ENCODE assay signal across 10 cellular contexts in genomic region chr10:99234739-99235468, GRCh38. TPM values are rescaled to one million over a fixed set of nuclear protein-coding genes. Genes with fewer than 3 reads are reported as not detected.
DNase-seq lines count a peak whose midpoint lies in the region; FAIRE-seq and TF ChIP-seq lines count a peak whose summit lies in the region.
"Had no signal": no experiment of that assay in that cellular context is flagged by ENCODE, and none has a peak within 500 bp of the region (broad histone marks: within the 10 kb centered on the region; RNA-seq: fewer than 3 reads in every experiment).

No MANE protein-coding gene starts in this region.

- intact Hi-C loops in activated CD4-positive, alpha-beta T cell treated with anti-CD3 and anti-CD28 coated beads, Interleukin-2, amount 10 ng/mL, durations not matched to agents 24 days and 14 days (cut with micrococcal nuclease) = loop anchor here (10.0 kb wide), 1 partner anchor 1990 kb away; the partner anchor contains the start of gene LBX1
- intact Hi-C loops in testis (cut with DNase I; ENCODE audit: low total_unique reads) = no loop called here

- peak overlapping the region; percentile 21 for H3K27ac Mint-ChIP-seq in activated CD4-positive, alpha-beta T cell treated with anti-CD3 and anti-CD28 coated beads, Interleukin-2, amount 10 ng/mL, durations not matched to agents 24 days and 14 days

- no peak for FAIRE-seq in keratinocyte (lab: Jason Lieb, UNC)
- no peak for FAIRE-seq in RCC 7860 (lab: Jason Lieb, UNC)

- H3K79me2 ChIP-seq in keratinocyte (ENCODE audit: control insufficient read depth, insufficient read depth, low read length) = no peaks in the 10 kb centered on the region

- peaks cover 2% of the 10 kb centered on the region for H3K36me3 Mint-ChIP-seq in activated CD4-positive, alpha-beta T cell treated with anti-CD3 and anti-CD28 coated beads, Interleukin-2, amount 10 ng/mL, durations not matched to agents 24 days and 14 days (ENCODE audit: low read depth)

- H3K36me3 ChIP-seq in keratinocyte (ENCODE audit: control insufficient read depth in 2 of 2, extremely low read depth in 1 of 2, insufficient read depth in 2 of 2, low read length in 2 of 2) (no peaks in the 10 kb centered on the region), testis (ENCODE audit: low read depth, missing control alignments) (no peaks in the 10 kb centered on the region)
- H3K36me3 ChIP-seq: SJSA1 had no signal

- dilution Hi-C loops in keratinocyte (cut with MboI; ENCODE audit: extremely low pct_ligation_motif_present, low sequenced_read_pairs) = no loop called here

- TF ChIP-seq CTCF in keratinocyte (optimal IDR thresholded peaks at IDR 0.05 in 1 of 3, IDR thresholded peaks at IDR 0.05 in 1 of 3, conservative IDR thresholded peaks at IDR 0.05 in 1 of 3; ENCODE audit: extremely low read depth in 1 of 3, insufficient read depth in 2 of 3, low read length in 3 of 3) = no peak
- no peak for TF ChIP-seq CTCF in testis (IDR thresholded peaks at IDR 0.05)

- WGBS in testis, 2 donors = 6 to 9% methylated on average over 17 of the region's 17 CpGs

- no peak overlapping the region for H3K4me3 Mint-ChIP-seq in activated CD4-positive, alpha-beta T cell treated with anti-CD3 and anti-CD28 coated beads, Interleukin-2, amount 10 ng/mL, durations not matched to agents 24 days and 14 days

- H3K9me3 ChIP-seq in keratinocyte (ENCODE audit: control insufficient read depth, low read depth, low read length) (no peaks in the 10 kb centered on the region), testis (no peaks in the 10 kb centered on the region)
- H3K9me3 ChIP-seq: SJSA1 had no signal

- peaks cover 11% of the 10 kb centered on the region for H3K9me3 Mint-ChIP-seq in activated CD4-positive, alpha-beta T cell treated with anti-CD3 and anti-CD28 coated beads, Interleukin-2, amount 10 ng/mL, durations not matched to agents 24 days and 14 days

- peaks cover 4% of the 10 kb centered on the region for H4K20me1 ChIP-seq in keratinocyte (ENCODE audit: control insufficient read depth, extremely low read depth, insufficient read depth, low read length)

- H3K27me3 Mint-ChIP-seq in activated CD4-positive, alpha-beta T cell treated with anti-CD3 and anti-CD28 coated beads, Interleukin-2, amount 10 ng/mL, durations not matched to agents 24 days and 14 days = peaks cover 80% of the 10 kb centered on the region

- H3K4me1 ChIP-seq in keratinocyte (ENCODE audit: control insufficient read depth, extremely low read depth, insufficient read depth, low read length) = no peaks in the 10 kb centered on the region
- peaks cover 9% of the 10 kb centered on the region for H3K4me1 ChIP-seq in testis
- H3K4me1 ChIP-seq: SJSA1 had no signal

- H3K27ac ChIP-seq in keratinocyte (ENCODE audit: control insufficient read depth, insufficient read depth, low read length) (no peak overlapping the region), testis (no peak overlapping the region)
- H3K27ac ChIP-seq: SJSA1 had no signal

- TF ChIP-seq POLR2A in testis (IDR thresholded peaks at IDR 0.05) = no peak

- no peak overlapping the region for H3K9ac ChIP-seq in keratinocyte (ENCODE audit: control insufficient read depth, extremely low read depth, insufficient read depth, low read length)

- H3K4me1 Mint-ChIP-seq in activated CD4-positive, alpha-beta T cell treated with anti-CD3 and anti-CD28 coated beads, Interleukin-2, amount 10 ng/mL, durations not matched to agents 24 days and 14 days = peaks cover 11% of the 10 kb centered on the region

- no peak for DNase-seq in activated CD4-positive, alpha-beta T cell treated with anti-CD3 and anti-CD28 coated beads, Interleukin-2, amount 10 ng/mL, durations not matched to agents 24 days and 14 days
- no peak for DNase-seq in activated CD4-positive, alpha-beta T cell treated with anti-CD3 and anti-CD28 coated beads, Interleukin-2, amount 50 U/mL, for 4 hours
- peak; percentile 23 for DNase-seq in amniotic epithelial cell (ENCODE audit: low read depth)
- DNase-seq in keratinocyte (ENCODE audit: low read depth, low spot score) = no peak
- no peak for DNase-seq in testis
- no peak for DNase-seq in RCC 7860 (ENCODE audit: low spot score)
- no peak for DNase-seq in HT-29 (ENCODE audit: low spot score)
- DNase-seq in NCI-H526 (lab: John Stamatoyannopoulos, UW) = no peak

- H2AFZ ChIP-seq in keratinocyte (ENCODE audit: control insufficient read depth, low read length) = no peak overlapping the region

- H3K9me1 ChIP-seq in keratinocyte (ENCODE audit: control insufficient read depth, extremely low read depth, insufficient read depth, low read length) = no peaks in the 10 kb centered on the region

- peak overlapping the region; percentile 82 for H3K4me2 ChIP-seq in keratinocyte (ENCODE audit: control insufficient read depth, extremely low read depth, insufficient read depth, low read depth, low read length)

- H3K27me3 ChIP-seq in keratinocyte (ENCODE audit: control insufficient read depth, extremely low read depth, insufficient read depth, low read length) = peaks cover 76% of the 10 kb centered on the region
- peaks cover 4% of the 10 kb centered on the region for H3K27me3 ChIP-seq in testis

- H3K4me3 ChIP-seq in keratinocyte (ENCODE audit: control insufficient read depth in 2 of 3, extremely low read depth in 1 of 3, insufficient read depth in 2 of 3, low read depth in 1 of 3, low read length in 3 of 3) = peak overlapping the region in 1 of 3 experiments; percentile 44
- peak overlapping the region; percentile 33 to 50 for H3K4me3 ChIP-seq in testis

RNA-seq across cellular contexts. Expression of gene HPSE2, which starts 0.7 kb away (rescaled TPM):
- not detected in 2 replicates for total RNA-seq in activated CD4-positive, alpha-beta T cell treated with anti-CD3 and anti-CD28 coated beads, Interleukin-2, amount 10 ng/mL, durations not matched to agents 24 days and 14 days
- polyA plus RNA-seq in keratinocyte (0.01 TPM in 1 of 3 replicates, not detected in the others), testis (ENCODE audit: insufficient read depth, low read depth, low replicate concordance) (4.1 TPM)
- not detected for polyA plus RNA-seq in keratinocyte (2011; ENCODE audit: low read depth)
- 0.02 TPM in 1 of 2 replicates, not detected in the other for polyA plus RNA-seq in keratinocyte (2011; cell fraction: cytosol; rRNA removed)
- 0.08 TPM in 1 of 2 replicates, not detected in the other for polyA plus RNA-seq in keratinocyte (2011; cell fraction: nucleus; rRNA removed)
- polyA plus RNA-seq in keratinocyte (2012; ENCODE audit: low replicate concordance) = not detected in 2 replicates
- polyA minus RNA-seq in keratinocyte = not detected in 3 replicates
- polyA minus RNA-seq in keratinocyte (2011; cell fraction: cytosol; rRNA and poly(A)+ RNA removed) = not detected
- polyA minus RNA-seq in keratinocyte (2011; cell fraction: nucleus; rRNA and poly(A)+ RNA removed) = not detected in 2 replicates
- 1 to 10 TPM; 1.7 to 2.5 TPM for total RNA-seq in testis
- 0.08 TPM in 1 of 2 replicates, not detected in the other for total RNA-seq in HT-29 (2014; rRNA removed; shearing (Covaris generic))
- total RNA-seq: renal cortical epithelial cell, SJSA1 had no signal
